ENCODE assay signal across 1 cellular context in genomic region chr22:20865869-20866445, GRCh38.
TF ChIP-seq lines count a peak whose summit lies in the region.

No MANE protein-coding gene starts in this region.

TF ChIP-seq in IMR-90, 13 proteins besides CTCF, POLR2A, EP300 and RAD21:
- TF ChIP-seq MAZ (IDR thresholded peaks at IDR 0.05; ENCODE audit: borderline replicate concordance, low read depth, low read length) (no peak), RCOR1 (IDR thresholded peaks at IDR 0.05; ENCODE audit: insufficient replicate concordance, low read length) (no peak), FOS (IDR thresholded peaks at IDR 0.05; ENCODE audit: low read depth, low read length) (no peak), NFE2L2 (IDR thresholded peaks at IDR 0.05; ENCODE audit: low read depth, low read length) (no peak), RFX5 (IDR thresholded peaks at IDR 0.05; ENCODE audit: low read depth, low read length) (no peak), CHD1 (IDR thresholded peaks at IDR 0.05; ENCODE audit: low read depth, low read length) (no peak), MXI1 (IDR thresholded peaks at IDR 0.05; ENCODE audit: borderline replicate concordance, low read depth, low read length) (no peak), BHLHE40 (IDR thresholded peaks at IDR 0.05; ENCODE audit: low read depth, low read length) (no peak), USF2 (IDR thresholded peaks at IDR 0.05; ENCODE audit: low read depth, low read length) (no peak), MAFK (IDR thresholded peaks at IDR 0.05; ENCODE audit: low read depth, low read length) (no peak), SMC3 (IDR thresholded peaks at IDR 0.05; ENCODE audit: low read depth, low read length) (no peak), CEBPB (IDR thresholded peaks at IDR 0.05; ENCODE audit: low read depth, low read length) (no peak), ELK1 (IDR thresholded peaks at IDR 0.05; ENCODE audit: borderline replicate concordance, low read depth, low read length) (no peak)
TF ChIP-seq in IMR-90: peak in this region for 0.
